In genomic region chr7:43868681-43869017, GRCh38 we compare ENCODE assay signal across 8 cellular contexts. TPM values are rescaled to one million over a fixed set of nuclear protein-coding genes. Genes with fewer than 3 reads are reported as not detected.
DNase-seq lines count a peak whose midpoint lies in the region; ATAC-seq and TF ChIP-seq lines count a peak whose summit lies in the region.

No MANE protein-coding gene starts in this region.

- H3K9me3 ChIP-seq in BLaER1, result no peaks in the 10 kb centered on the region
- H3K9me3 ChIP-seq in adipocyte (ENCODE audit: control insufficient read depth, low read length), result no peaks in the 10 kb centered on the region
- no peaks in the 10 kb centered on the region for H3K9me3 ChIP-seq in left lung
- no peaks in the 10 kb centered on the region for H3K9me3 ChIP-seq in thyroid gland

- no peak for TF ChIP-seq POLR2A in thyroid gland (IDR thresholded peaks at IDR 0.05)

- H3K27me3 ChIP-seq in BLaER1 (no peaks in the 10 kb centered on the region), adipocyte (replicated peaks; ENCODE audit: control insufficient read depth, insufficient read depth, low read length) (no peaks in the 10 kb centered on the region), left lung (no peaks in the 10 kb centered on the region), thyroid gland (no peaks in the 10 kb centered on the region)

- ATAC-seq in HG02763 (IDR thresholded peaks at IDR 0.05; ENCODE audit: unreplicated experiment) (peak; percentile 6), left lung (peak; percentile 4), HG02610 (IDR thresholded peaks at IDR 0.05; ENCODE audit: unreplicated experiment) (no peak)

- 0 to 3% methylated on average over 9 of the region's 9 CpGs for WGBS in thyroid gland, 2 donors

- DNase-seq in adipocyte (ENCODE audit: low read depth) (peak; percentile 24), left lung (no peak), thyroid gland (no peak), NCI-H2196 (lab: John Stamatoyannopoulos, UW; ENCODE audit: unreplicated experiment) (no peak)
- DNase-seq in activated CD4-positive, CD25-positive, alpha-beta regulatory T cell (lab: John Stamatoyannopoulos, UW), result no peak

- H3K4me2 ChIP-seq in BLaER1, result peak overlapping the region; percentile 92

- H4K20me1 ChIP-seq in BLaER1, result no peaks in the 10 kb centered on the region

- no peak for TF ChIP-seq CTCF in left lung (IDR thresholded peaks at IDR 0.05)
- no peak for TF ChIP-seq CTCF in thyroid gland (IDR thresholded peaks at IDR 0.05)

- H3K27ac ChIP-seq in BLaER1 (peak overlapping the region; percentile 62; the same call in 1 of the 2 replicates), left lung (peak overlapping the region in 1 of 2 donors; percentile 92), thyroid gland (peak overlapping the region in 2 of 3 donors; percentile 59 to 85)

- H3K36me3 ChIP-seq in BLaER1, result peaks cover 30% of the 10 kb centered on the region
- H3K36me3 ChIP-seq in adipocyte (ENCODE audit: control insufficient read depth, insufficient read depth, low read length, severe bottlenecking), result peaks cover 18% of the 10 kb centered on the region
- peaks cover 0 to 23% of the 10 kb centered on the region in 2 donors for H3K36me3 ChIP-seq in left lung
- H3K36me3 ChIP-seq in thyroid gland, result peaks cover 11% of the 10 kb centered on the region in 2 donors

- intact Hi-C loops in left lung (cut with DNase I) (no loop called here), thyroid gland (cut with DNase I) (no loop called here)

- H3K9ac ChIP-seq in BLaER1, result peak overlapping the region; percentile 82
- peak overlapping the region; percentile 96 for H3K9ac ChIP-seq in adipocyte (ENCODE audit: low read length)

- peak overlapping the region; percentile 78 for H3K4me3 ChIP-seq in BLaER1
- H3K4me3 ChIP-seq in adipocyte (ENCODE audit: low read length), result peak overlapping the region; percentile 88
- peak overlapping the region; percentile 64 to 69 for H3K4me3 ChIP-seq in left lung
- H3K4me3 ChIP-seq in thyroid gland (replicated peaks in 1 of 3), result peak overlapping the region; percentile 28 to 72 (median 46)

- H3K4me1 ChIP-seq in BLaER1 (peaks cover 35% of the 10 kb centered on the region), adipocyte (ENCODE audit: control insufficient read depth, insufficient read depth, low read length) (peaks cover 40% of the 10 kb centered on the region), left lung (peaks cover 10 to 29% of the 10 kb centered on the region in 2 donors), thyroid gland (peaks cover 6 to 21% of the 10 kb centered on the region in 2 donors)

RNA-seq across cellular contexts. Expression of gene MRPS24, which starts 0.7 kb away (rescaled TPM):
- total RNA-seq in left lung, result 10 to 100 TPM; 80.9 to 87.6 TPM
- 100 to 1,000 TPM in 1 of 4 donors, 10 to 100 TPM in 3; 52.2 to 110 (median 88.7) TPM for total RNA-seq in thyroid gland

RNA-seq across cellular contexts. Expression of gene URGCP, which starts 37.7 kb away (rescaled TPM):
- total RNA-seq in left lung (10 to 100 TPM; 25.5 to 29.9 TPM), thyroid gland (10 to 100 TPM; 33.2 to 51.6 (median 41.0) TPM)

RNA-seq across cellular contexts. Expression of gene UBE2D4, which starts 57.6 kb away (rescaled TPM):
- total RNA-seq in left lung (10 to 100 TPM; 25.7 to 26.4 TPM), thyroid gland (10 to 100 TPM; 28.2 to 50.4 (median 31.1) TPM)
